11 cellular contexts compared by ENCODE assay signal in the genomic region with DNA sequence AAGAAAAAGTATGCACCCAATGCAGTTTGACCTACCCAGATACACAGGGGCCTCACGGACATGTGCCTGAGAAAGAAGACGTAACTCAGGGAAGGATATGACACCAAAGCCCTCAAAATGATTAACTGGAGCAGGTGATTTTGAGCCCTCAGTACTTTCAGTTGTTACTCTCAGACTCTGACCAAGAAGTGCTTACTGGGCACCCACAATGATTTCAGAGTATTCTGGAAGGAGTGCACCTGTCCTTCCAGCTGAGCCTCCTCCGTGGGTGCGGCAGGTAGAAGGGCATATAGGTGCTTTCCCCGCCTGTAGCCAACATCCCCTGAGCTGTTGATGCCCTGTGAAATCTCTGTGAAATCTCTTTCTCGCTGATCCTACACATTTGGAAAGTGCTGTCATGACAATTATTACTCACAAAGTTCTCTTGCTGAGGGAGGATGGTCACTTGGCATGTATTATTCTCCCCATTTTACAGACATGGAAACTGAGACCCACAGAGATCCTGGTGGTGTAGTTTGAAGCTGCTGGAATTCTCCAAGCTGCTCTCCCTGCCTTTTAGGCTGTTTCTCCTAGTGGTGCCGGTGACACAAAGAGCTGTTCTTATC.
DNase-seq lines count a peak whose midpoint lies in the region; ATAC-seq and TF ChIP-seq lines count a peak whose summit lies in the region.
"Had no signal": no experiment of that assay in that cellular context is flagged by ENCODE, and none has a peak within 500 bp of the region (broad histone marks: within the 10 kb centered on the region; RNA-seq: fewer than 3 reads in every experiment).

No MANE protein-coding gene starts in this region.

- H3K23ac ChIP-seq in IMR-90 (ENCODE audit: low read depth, low read length) = no peak overlapping the region

- ATAC-seq in GM18502 (IDR thresholded peaks at IDR 0.05; ENCODE audit: poor library complexity, unreplicated experiment) (peak; percentile 84), GM21619 (IDR thresholded peaks at IDR 0.05; ENCODE audit: unreplicated experiment) (peak; percentile 71), IMR-90 (ENCODE audit: low read depth) (no peak)
- ATAC-seq: body of pancreas had no signal

- no peak overlapping the region for H3K4ac ChIP-seq in IMR-90 (ENCODE audit: low read depth, low read length)

- H3K4me1 ChIP-seq in IMR-90 (ENCODE audit: control insufficient read depth, insufficient read depth, low read length) (peaks cover 17% of the 10 kb centered on the region), ascending aorta (no peaks in the 10 kb centered on the region)
- H3K4me1 ChIP-seq: body of pancreas had no signal

- H3K4me2 ChIP-seq in IMR-90 (ENCODE audit: low read depth, low read length) = no peak overlapping the region

- no peak overlapping the region for H3K56ac ChIP-seq in IMR-90 (ENCODE audit: extremely low read depth, insufficient read depth, low read length)

- H3K4me1 Mint-ChIP-seq in nephron progenitor cell = peaks cover 77% of the 10 kb centered on the region

- H3K9me3 ChIP-seq in IMR-90 (ENCODE audit: control insufficient read depth, insufficient read depth, low read length) (no peaks in the 10 kb centered on the region), ascending aorta (no peaks in the 10 kb centered on the region)
- H3K9me3 ChIP-seq: body of pancreas, lower lobe of right lung had no signal

- in situ Hi-C loops in IMR-90 (cut with MboI; ENCODE audit: low sequenced_read_pairs) = no loop called here

- dilution Hi-C loops in IMR-90 (cut with HindIII; ENCODE audit: low sequenced_read_pairs, unreplicated experiment) = no loop called here

- H2AFZ ChIP-seq in IMR-90 (replicated peaks; ENCODE audit: low read length, poor library complexity) = no peak overlapping the region

- H3K36me3 Mint-ChIP-seq in nephron progenitor cell (ENCODE audit: low read depth) = no peaks in the 10 kb centered on the region

- peaks cover 24% of the 10 kb centered on the region for H3K27me3 Mint-ChIP-seq in nephron progenitor cell (ENCODE audit: low read depth, poor library complexity)

- H2BK120ac ChIP-seq in IMR-90 (ENCODE audit: low read depth, low read length) = no peak overlapping the region

- H3K27me3 ChIP-seq in IMR-90 (ENCODE audit: control insufficient read depth, insufficient read depth, low read length) (peaks cover 6% of the 10 kb centered on the region), ascending aorta (no peaks in the 10 kb centered on the region)
- H3K27me3 ChIP-seq: body of pancreas had no signal

- no peak overlapping the region for H2AK5ac ChIP-seq in IMR-90 (ENCODE audit: low read depth, low read length)

- no peak overlapping the region for H4K91ac ChIP-seq in IMR-90 (ENCODE audit: insufficient read depth, low read depth, low read length)

- DNase-seq in IMR-90 = no peak
- peak; percentile 1 for DNase-seq in mesenteric fat pad (ENCODE audit: low spot score)
- no peak for DNase-seq in ascending aorta (ENCODE audit: low spot score in 2 of 2)
- no peak for DNase-seq in EL
- DNase-seq in nephron progenitor cell = no peak
- DNase-seq in GDM1 (lab: John Stamatoyannopoulos, UW) = no peak
- DNase-seq: lower lobe of right lung, NCI-H510A treated with DMSO at 0.1 percent for 48 hours had no signal

- H3K4me3 ChIP-seq in IMR-90 (ENCODE audit: insufficient read depth, low read depth, low read length) (no peak overlapping the region), ascending aorta (no peak overlapping the region)
- H3K4me3 ChIP-seq: body of pancreas, lower lobe of right lung had no signal

- H2BK20ac ChIP-seq in IMR-90 (ENCODE audit: low read depth, low read length) = no peak overlapping the region

- H3K27ac ChIP-seq in IMR-90 (ENCODE audit: insufficient read depth, low read length) = no peak overlapping the region
- no peak overlapping the region for H3K27ac ChIP-seq in ascending aorta
- H3K27ac ChIP-seq: body of pancreas, lower lobe of right lung had no signal

- H2BK5ac ChIP-seq in IMR-90 (ENCODE audit: low read depth, low read length, poor library complexity, severe bottlenecking) = no peak overlapping the region

- intact Hi-C loops in IMR-90 (cut with micrococcal nuclease) (no loop called here), ascending aorta (cut with DNase I) (no loop called here)

- H3K4me3 Mint-ChIP-seq in nephron progenitor cell = no peak overlapping the region

- H2AK9ac ChIP-seq in IMR-90 (replicated peaks; ENCODE audit: low read depth, low read length, poor library complexity) = no peak overlapping the region

- TF ChIP-seq CTCF in IMR-90 (conservative IDR thresholded peaks at IDR 0.05; ENCODE audit: low read depth, low read length) (no peak), ascending aorta (IDR thresholded peaks at IDR 0.05) (no peak), nephron progenitor cell (IDR thresholded peaks at IDR 0.05) (no peak)

- no peak for TF ChIP-seq POLR2A in IMR-90 (IDR thresholded peaks at IDR 0.05; ENCODE audit: low read depth, low read length)

- H3K9ac ChIP-seq in IMR-90 (ENCODE audit: low read depth, low read length) = no peak overlapping the region

- H2BK15ac ChIP-seq in IMR-90 (ENCODE audit: low read depth, low read length) = no peak overlapping the region

- CTCF ChIA-PET in IMR-90 (lab: Yijun Ruan, JAX) = no interaction called here

- no peak overlapping the region for H3K27ac Mint-ChIP-seq in nephron progenitor cell

- no peak overlapping the region for H4K5ac ChIP-seq in IMR-90 (ENCODE audit: low read depth, low read length)

- H3K79me1 ChIP-seq in IMR-90 (ENCODE audit: low read depth in 1 of 2, low read length in 2 of 2) = no peaks in the 10 kb centered on the region

- H3K14ac ChIP-seq in IMR-90 (replicated peaks; ENCODE audit: low read depth, low read length) = no peak overlapping the region

- no peak overlapping the region for H3K18ac ChIP-seq in IMR-90 (ENCODE audit: low read depth, low read length)

- no peak overlapping the region for H4K8ac ChIP-seq in IMR-90 (ENCODE audit: low read depth in 2 of 2, low read length in 2 of 2)

- 100% methylated on average over 1 of the region's 7 CpGs; no CpG with 5 or more reads in 1 of the 2 experiments for WGBS in IMR-90 (ENCODE audit: extremely low coverage in 2 of 2, insufficient read length in 1 of 2), 2 experiments

- no peaks in the 10 kb centered on the region for H3K36me3 ChIP-seq in IMR-90 (ENCODE audit: control insufficient read depth, insufficient read depth, low read length)
- no peaks in the 10 kb centered on the region for H3K36me3 ChIP-seq in ascending aorta
- H3K36me3 ChIP-seq: lower lobe of right lung had no signal

- peaks cover 20% of the 10 kb centered on the region for H3K9me3 Mint-ChIP-seq in nephron progenitor cell

- H4K20me1 ChIP-seq in IMR-90 (ENCODE audit: insufficient read depth, low read length) = no peaks in the 10 kb centered on the region

- H3K9me1 ChIP-seq in IMR-90 (ENCODE audit: insufficient read depth, low read length) = peaks cover 4% of the 10 kb centered on the region

- POLR2A ChIA-PET in IMR-90 (lab: Charles Lee; ENCODE audit: unreplicated experiment) = no interaction called here

- no peak for TF ChIP-seq RAD21 in IMR-90 (IDR thresholded peaks at IDR 0.05; ENCODE audit: low read length)

- BruUV-seq in IMR-90 (replicated peaks; lab: Mats Ljungman, UMichigan) = no TSS peak

TF ChIP-seq in IMR-90, 13 proteins besides CTCF, POLR2A, EP300 and RAD21:
- TF ChIP-seq, protein P1, sequence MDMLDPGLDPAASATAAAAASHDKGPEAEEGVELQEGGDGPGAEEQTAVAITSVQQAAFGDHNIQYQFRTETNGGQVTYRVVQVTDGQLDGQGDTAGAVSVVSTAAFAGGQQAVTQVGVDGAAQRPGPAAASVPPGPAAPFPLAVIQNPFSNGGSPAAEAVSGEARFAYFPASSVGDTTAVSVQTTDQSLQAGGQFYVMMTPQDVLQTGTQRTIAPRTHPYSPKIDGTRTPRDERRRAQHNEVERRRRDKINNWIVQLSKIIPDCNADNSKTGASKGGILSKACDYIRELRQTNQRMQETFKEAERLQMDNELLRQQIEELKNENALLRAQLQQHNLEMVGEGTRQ (IDR thresholded peaks at IDR 0.05; ENCODE audit: low read depth, low read length) = no peak
- TF ChIP-seq MAZ (IDR thresholded peaks at IDR 0.05; ENCODE audit: borderline replicate concordance, low read depth, low read length) (no peak), FOS (IDR thresholded peaks at IDR 0.05; ENCODE audit: low read depth, low read length) (no peak), MAFK (IDR thresholded peaks at IDR 0.05; ENCODE audit: low read depth, low read length) (0 out of 2 replicates have a peak, but pooled peaks have one; percentile 15)
